Comparison of ENCODE assay signal across 14 cellular contexts in the genomic region with DNA sequence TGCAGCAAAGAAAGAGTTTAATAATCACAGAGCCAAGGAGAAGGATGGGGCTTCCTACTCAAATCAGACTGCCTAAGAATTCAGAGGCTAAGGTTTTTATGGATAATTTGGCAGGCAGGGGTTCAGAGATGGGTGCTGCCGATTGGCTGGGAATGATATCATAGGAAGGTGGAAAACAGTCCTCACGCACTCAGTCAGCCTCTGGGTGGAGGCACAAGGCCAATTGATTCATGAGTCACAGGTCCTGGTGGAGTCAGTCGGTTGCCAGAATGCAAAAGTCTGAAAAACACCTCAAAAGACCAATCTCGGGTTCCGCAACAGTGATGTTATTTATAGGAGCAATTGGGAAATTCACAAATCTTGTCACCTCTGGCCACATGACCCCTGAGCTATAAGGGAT.
DNase-seq lines count a peak whose midpoint lies in the region; ATAC-seq, FAIRE-seq and TF ChIP-seq lines count a peak whose summit lies in the region.
"Had no signal": no experiment of that assay in that cellular context is flagged by ENCODE, and none has a peak within 500 bp of the region (broad histone marks: within the 10 kb centered on the region; RNA-seq: fewer than 3 reads in every experiment).

No MANE protein-coding gene starts in this region.

- H3K79me1 ChIP-seq in H1 (ENCODE audit: low read depth, low read length) = no peaks in the 10 kb centered on the region

- H2BK12ac ChIP-seq in H1 (ENCODE audit: low read depth, low read length) = no peak overlapping the region

- H3K36me3 Mint-ChIP-seq in GM23338 (ENCODE audit: low read depth) = no peaks in the 10 kb centered on the region
- H3K36me3 Mint-ChIP-seq: activated CD4-positive, alpha-beta memory T cell treated with anti-CD3 and anti-CD28 coated beads for 36 hours had no signal

- H2BK20ac ChIP-seq in H1 (ENCODE audit: low read length) = no peak overlapping the region

- H3K36me3 ChIP-seq in GM23338 (ENCODE audit: insufficient read depth) = no peaks in the 10 kb centered on the region
- no peaks in the 10 kb centered on the region for H3K36me3 ChIP-seq in H1 (ENCODE audit: control insufficient read depth in 2 of 4, insufficient read depth in 4 of 4, low read length in 3 of 4)
- H3K36me3 ChIP-seq: colonic mucosa, prostate gland had no signal

- H3K23me2 ChIP-seq in H1 (ENCODE audit: low read depth, low read length) = no peaks in the 10 kb centered on the region

- CTCF ChIA-PET in H1 (lab: Charles Lee; ENCODE audit: partially characterized antibody) = no interaction called here

- DNase-seq in GM23338 (ENCODE audit: low spot score) (peak; percentile 27), NOMO-1 (lab: John Stamatoyannopoulos, UW; ENCODE audit: unreplicated experiment in 2 of 2) (peak; percentile 22 to 68), H1 (ENCODE audit: low read depth in 1 of 2, low spot score in 2 of 2) (no peak), retinal pigment epithelial cell (ENCODE audit: low read depth) (peak; percentile 0), frontal cortex (ENCODE audit: low spot score in 2 of 2) (no peak)
- DNase-seq: activated CD4-positive, alpha-beta memory T cell treated with anti-CD3 and anti-CD28 coated beads for 36 hours; activated gamma-delta T cell treated with Interleukin-2 at 50 U/mL for 16 hours; colonic mucosa; midbrain; stimulated activated CD4-positive, alpha-beta T cell treated with anti-CD3 and anti-CD28 coated beads, Interleukin-4, amount 100 ng/mL, for 4 hours had no signal

- no peak overlapping the region for H2AK5ac ChIP-seq in H1 (ENCODE audit: low read depth, low read length)

- H3K4me3 ChIP-seq in GM23338 = no peak overlapping the region
- H3K4me3 ChIP-seq in H1 (ENCODE audit: extremely low read depth in 1 of 4, insufficient read depth in 2 of 4, low read depth in 3 of 4, low read length in 4 of 4) = no peak overlapping the region
- H3K4me3 ChIP-seq in retinal pigment epithelial cell (ENCODE audit: low read length) = no peak overlapping the region
- H3K4me3 ChIP-seq: colonic mucosa, prostate gland had no signal

- no peaks in the 10 kb centered on the region for H3K4me1 Mint-ChIP-seq in GM23338

- no peak overlapping the region for H2BK15ac ChIP-seq in H1 (ENCODE audit: low read length)

- 84% methylated on average over 5 of the region's 5 CpGs; no CpG with 5 or more reads in 1 of the 2 experiments for WGBS in H1 (ENCODE audit: extremely low coverage in 1 of 2, insufficient coverage in 1 of 2, insufficient read length in 1 of 2, insufficient replicate concordance in 2 of 2, low coverage in 1 of 2, low lambda C conversion rate in 2 of 2, missing lambda C conversion rate in 1 of 2), 2 experiments

- H3K27me3 ChIP-seq in GM23338 (ENCODE audit: insufficient read depth) = no peaks in the 10 kb centered on the region
- no peaks in the 10 kb centered on the region for H3K27me3 ChIP-seq in H1 (replicated peaks in 1 of 4; ENCODE audit: control insufficient read depth in 3 of 4, extremely low read depth in 1 of 4, insufficient read depth in 3 of 4, low read length in 3 of 4)
- H3K27me3 ChIP-seq: colonic mucosa had no signal

- no peak overlapping the region for H4K5ac ChIP-seq in H1 (ENCODE audit: insufficient read length, low read depth, low read length)

- H4K91ac ChIP-seq in H1 (replicated peaks; ENCODE audit: insufficient read length, low read length) = no peak overlapping the region

- H2BK5ac ChIP-seq in H1 (ENCODE audit: low read depth, low read length) = no peak overlapping the region

- H3K27ac ChIP-seq in GM23338 (ENCODE audit: low read depth) = no peak overlapping the region
- no peak overlapping the region for H3K27ac ChIP-seq in H1 (ENCODE audit: low read depth, low read length)
- H3K27ac ChIP-seq: colonic mucosa, prostate gland had no signal

- no peak overlapping the region for H3K4ac ChIP-seq in H1 (replicated peaks; ENCODE audit: insufficient read length, low read depth, low read length)

- H4K8ac ChIP-seq in H1 (ENCODE audit: extremely low read depth, insufficient read depth, low read length) = no peak overlapping the region

- ATAC-seq in GM23338 (peak; percentile 30; the same call in 1 of the 3 replicates), HG02981 (IDR thresholded peaks at IDR 0.05; ENCODE audit: unreplicated experiment) (no peak), HG03457 (IDR thresholded peaks at IDR 0.05; ENCODE audit: unreplicated experiment) (no peak)

- H3K18ac ChIP-seq in H1 (ENCODE audit: extremely low read depth, low read length) = no peak overlapping the region

- no peaks in the 10 kb centered on the region for H3K9me2 ChIP-seq in GM23338 (ENCODE audit: insufficient read depth)

- H2AFZ ChIP-seq in GM23338 = no peak overlapping the region
- no peak overlapping the region for H2AFZ ChIP-seq in H1 (ENCODE audit: low read length)

- H3K4me2 ChIP-seq in GM23338 = no peak overlapping the region
- no peak overlapping the region for H3K4me2 ChIP-seq in H1 (ENCODE audit: insufficient read depth in 1 of 2, low read depth in 2 of 2, low read length in 2 of 2)

- no peak overlapping the region for H3K27ac Mint-ChIP-seq in GM23338
- H3K27ac Mint-ChIP-seq: activated CD4-positive, alpha-beta memory T cell treated with anti-CD3 and anti-CD28 coated beads for 36 hours; stimulated activated naive CD8-positive, alpha-beta T cell treated with anti-CD3 and anti-CD28 coated beads, Interleukin-15, Interleukin-2, amounts not matched to agents 100 ng/mL and 50 ng/mL, for 24 hours had no signal

- no peaks in the 10 kb centered on the region for H3K4me1 ChIP-seq in GM23338 (ENCODE audit: insufficient read depth)
- H3K4me1 ChIP-seq in H1 (replicated peaks in 1 of 4; ENCODE audit: control insufficient read depth in 3 of 4, insufficient read depth in 4 of 4, low read length in 3 of 4) = no peaks in the 10 kb centered on the region
- H3K4me1 ChIP-seq: colonic mucosa, prostate gland had no signal

- TF ChIP-seq CTCF in GM23338 (conservative IDR thresholded peaks at IDR 0.05; ENCODE audit: low read depth in 2 of 2) (peak in 1 of 2 experiments; percentile 39; a peak in 2 of 4 replicates), H1 (IDR thresholded peaks at IDR 0.05; ENCODE audit: control extremely low read depth in 1 of 3, insufficient read depth in 1 of 3, low read depth in 1 of 3, low read length in 3 of 3) (peak in 1 of 3 experiments; percentile 12; a peak in 1 of 4 replicates), retinal pigment epithelial cell (conservative IDR thresholded peaks at IDR 0.05; ENCODE audit: low read depth, low read length) (no peak)

- no peak overlapping the region for H3K56ac ChIP-seq in H1 (replicated peaks; ENCODE audit: insufficient read length, low read depth, low read length)

- H4K20me1 ChIP-seq in GM23338 (replicated peaks; ENCODE audit: insufficient read depth) (no peaks in the 10 kb centered on the region), H1 (replicated peaks in 1 of 2; ENCODE audit: control insufficient read depth in 1 of 2, insufficient read depth in 2 of 2, low read length in 2 of 2) (no peaks in the 10 kb centered on the region)

- TF ChIP-seq POLR2A in H1 (IDR thresholded peaks at IDR 0.05; ENCODE audit: control extremely low read depth in 1 of 2, low read depth in 2 of 2, low read length in 2 of 2) = no peak

- peak; percentile 35 to 46 for TF ChIP-seq RAD21 in H1 (IDR thresholded peaks at IDR 0.05 in 1 of 2, conservative IDR thresholded peaks at IDR 0.05 in 1 of 2; ENCODE audit: low read depth in 2 of 2, low read length in 2 of 2)

- POLR2A ChIA-PET in H1 (lab: Charles Lee; ENCODE audit: partially characterized antibody) = no interaction called here

- no peaks in the 10 kb centered on the region for H3F3A ChIP-seq in GM23338 (replicated peaks; ENCODE audit: low read depth)

- H3K9me3 Mint-ChIP-seq in GM23338 = peaks cover 4% of the 10 kb centered on the region; the same call in 2 of the 3 replicates
- H3K9me3 Mint-ChIP-seq: activated CD4-positive, alpha-beta memory T cell treated with anti-CD3 and anti-CD28 coated beads for 36 hours; stimulated activated naive CD8-positive, alpha-beta T cell treated with anti-CD3 and anti-CD28 coated beads, Interleukin-15, Interleukin-2, amounts not matched to agents 100 ng/mL and 50 ng/mL, for 24 hours had no signal

- no peak overlapping the region for H3K23ac ChIP-seq in H1 (ENCODE audit: insufficient read length)

- H3K14ac ChIP-seq in H1 (ENCODE audit: insufficient read length) = no peak overlapping the region

- H3K27me3 Mint-ChIP-seq in GM23338 (ENCODE audit: insufficient read depth, low read depth, poor library complexity) = no peaks in the 10 kb centered on the region

- no peak for TF ChIP-seq EP300 in H1 (IDR thresholded peaks at IDR 0.05; ENCODE audit: borderline replicate concordance in 1 of 2, low read depth in 2 of 2, low read length in 2 of 2)

- peak; percentile 72 for FAIRE-seq in H1 (lab: Jason Lieb, UNC)
- FAIRE-seq in frontal cortex (lab: Jason Lieb, UNC) = no peak

- H3K79me2 ChIP-seq in GM23338 (replicated peaks; ENCODE audit: insufficient read depth) = no peaks in the 10 kb centered on the region
- no peaks in the 10 kb centered on the region for H3K79me2 ChIP-seq in H1 (ENCODE audit: control insufficient read depth in 1 of 2, insufficient read depth in 2 of 2, low read length in 2 of 2)

- no peak overlapping the region for H3K9ac ChIP-seq in H1 (replicated peaks in 1 of 4; ENCODE audit: extremely low read depth in 1 of 4, low read depth in 3 of 4, low read length in 3 of 4)

- no peaks in the 10 kb centered on the region for H3K9me3 ChIP-seq in H1 (ENCODE audit: insufficient read depth in 2 of 2, low read depth in 1 of 2, low read length in 1 of 2)
- H3K9me3 ChIP-seq: colonic mucosa, prostate gland had no signal

- no peak overlapping the region for H3K4me3 Mint-ChIP-seq in GM23338
- H3K4me3 Mint-ChIP-seq: activated CD4-positive, alpha-beta memory T cell treated with anti-CD3 and anti-CD28 coated beads for 36 hours; stimulated activated naive CD8-positive, alpha-beta T cell treated with anti-CD3 and anti-CD28 coated beads, Interleukin-15, Interleukin-2, amounts not matched to agents 100 ng/mL and 50 ng/mL, for 24 hours had no signal

- no peak overlapping the region for H2BK120ac ChIP-seq in H1 (replicated peaks; ENCODE audit: low read depth, low read length)

TF ChIP-seq in GM23338, 12 proteins besides CTCF, POLR2A, EP300 and RAD21 (continues in another document):
- TF ChIP-seq STAT1 (IDR thresholded peaks at IDR 0.05; ENCODE audit: unreplicated experiment) = no peak
- no peak for TF ChIP-seq CREB1 (CRISPR knock-in tag; IDR thresholded peaks at IDR 0.05; ENCODE audit: low read depth)

TF ChIP-seq in H1, 55 proteins besides CTCF, POLR2A, EP300 and RAD21:
- TF ChIP-seq GABPA (IDR thresholded peaks at IDR 0.05; ENCODE audit: borderline replicate concordance, insufficient read depth, low read length) (no peak), CREB1 (IDR thresholded peaks at IDR 0.05) (no peak), EZH2 (IDR thresholded peaks at IDR 0.05; ENCODE audit: low read depth, low read length, severe bottlenecking) (no peak), FOSL1 (IDR thresholded peaks at IDR 0.05; ENCODE audit: insufficient read depth, low read depth, low read length) (no peak), CBX8 (IDR thresholded peaks at IDR 0.05; ENCODE audit: borderline replicate concordance, low read depth, low read length) (no peak)

Comparison
In these comparisons a context has a peak if more than half of its experiments do, and no peak if none do; other contexts are left out.
1. DNase-seq: peak in GM23338 (single experiment), NOMO-1 (2 of 2) and retinal pigment epithelial cell (single experiment); none in H1 (0 of 2) and frontal cortex (0 of 2).